In genomic region chr16:57208926-57209325, GRCh38 we compare ENCODE assay signal across 9 cellular contexts.
"Had no signal": no experiment of that assay in that cellular context is flagged by ENCODE, and none has a peak within 500 bp of the region (broad histone marks: within the 10 kb centered on the region; RNA-seq: fewer than 3 reads in every experiment).

No MANE protein-coding gene starts in this region.

- H3K9me3 ChIP-seq: HAP-1 had no signal

- H3K9ac ChIP-seq: GM23248 had no signal

- H3K4me3 ChIP-seq: GM23248, HAP-1, K562 had no signal

- H3K4me3 Mint-ChIP-seq: HFFc6 had no signal

- DNase-seq: GM23248, GOT3, H7, HFFc6, IMR-90, KG1 had no signal

- H3K27ac ChIP-seq: GM23248 had no signal

- H3K9me3 Mint-ChIP-seq: HFFc6 had no signal

- H3K27ac Mint-ChIP-seq: HFFc6 had no signal

- H2AFZ ChIP-seq: GM23248 had no signal

- ATAC-seq: HCT116, K562 had no signal
